Comparison of ENCODE assay signal across 14 cellular contexts in the genomic region with DNA sequence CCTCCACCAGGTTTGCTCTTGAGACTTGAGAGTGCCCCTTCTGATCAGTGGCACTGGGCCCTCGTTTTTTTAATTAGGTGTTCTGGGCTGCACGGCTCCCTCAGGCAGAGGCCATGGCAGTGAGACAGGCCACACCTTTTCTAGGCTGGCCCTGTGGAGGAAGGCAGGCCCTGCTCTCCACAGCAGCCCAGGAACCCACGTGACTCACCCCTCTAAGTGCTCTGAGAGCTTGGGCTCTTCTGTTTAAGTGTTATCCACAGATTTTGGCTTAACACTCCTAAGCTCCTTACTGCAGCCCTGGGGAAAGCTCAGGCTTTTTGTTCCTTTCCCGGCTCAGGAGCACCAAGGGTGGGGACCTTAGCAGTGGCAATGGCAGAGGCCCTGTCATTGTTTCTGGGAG.
A peak's percentile ranks its signal among the peaks of the same experiment; 100 is the strongest.
DNase-seq lines count a peak whose midpoint lies in the region; TF ChIP-seq lines count a peak whose summit lies in the region.
"Had no signal": no experiment of that assay in that cellular context is flagged by ENCODE, and none has a peak within 500 bp of the region (broad histone marks: within the 10 kb centered on the region; RNA-seq: fewer than 3 reads in every experiment).

No MANE protein-coding gene starts in this region.

- TF ChIP-seq CTCF in BE2C (IDR thresholded peaks at IDR 0.05; ENCODE audit: low read depth, low read length): no peak

- H3K4me3 ChIP-seq in BE2C (ENCODE audit: low read depth, low read length) (no peak overlapping the region), H7 (ENCODE audit: insufficient read depth, low read depth, low read length) (no peak overlapping the region)
- H3K4me3 ChIP-seq: A549, HAP-1 had no signal

- no peaks in the 10 kb centered on the region for H3K9me3 ChIP-seq in BE2C
- H3K9me3 ChIP-seq: HAP-1 had no signal

- peak; percentile 3 for DNase-seq in BE2C
- DNase-seq in D341Med (ENCODE audit: low spot score): peak; percentile 77
- peak; percentile 77 for DNase-seq in NCI-H82 treated with DMSO at 0.1 percent for 48 hours (lab: John Stamatoyannopoulos, UW; ENCODE audit: unreplicated experiment)
- peak; percentile 65 for DNase-seq in islet precursor cell
- DNase-seq in activated effector memory CD4-positive, alpha-beta T cell treated with Interleukin-2 at 50 U/mL for 16 hours: no peak
- no peak for DNase-seq in NCI-H69 (lab: John Stamatoyannopoulos, UW)
- no peak for DNase-seq in H7
- DNase-seq: CD8-positive, alpha-beta T cell; COR-L47; DMS53; GF-D8; GOT3 had no signal

- H3K27me3 ChIP-seq in BE2C (no peaks in the 10 kb centered on the region), H7 (ENCODE audit: control insufficient read depth, insufficient read depth, low read length) (no peaks in the 10 kb centered on the region)

- no peaks in the 10 kb centered on the region for H3K4me1 ChIP-seq in BE2C
- H3K4me1 ChIP-seq: A549 had no signal

- H3K36me3 ChIP-seq in BE2C (no peaks in the 10 kb centered on the region), H7 (replicated peaks; ENCODE audit: control insufficient read depth, insufficient read depth, low read length) (no peaks in the 10 kb centered on the region)
- H3K36me3 ChIP-seq: HAP-1 had no signal

Comparison
In these comparisons a context has a peak if more than half of its experiments do, and no peak if none do; other contexts are left out.
1. DNase-seq: peak in BE2C (single experiment), D341Med (single experiment), NCI-H82 treated with DMSO at 0.1 percent for 48 hours (single experiment) and islet precursor cell (single experiment); none in activated effector memory CD4-positive, alpha-beta T cell treated with Interleukin-2 at 50 U/mL for 16 hours (single experiment), NCI-H69 (single experiment) and H7 (single experiment).